1 cellular context compared by ENCODE assay signal in genomic region chr22:22744412-22745224, GRCh38.
TF ChIP-seq lines count a peak whose summit lies in the region.

No MANE protein-coding gene starts in this region.

TF ChIP-seq in IMR-90, 13 proteins besides CTCF, POLR2A, EP300 and RAD21:
- TF ChIP-seq RFX5 (IDR thresholded peaks at IDR 0.05; ENCODE audit: low read depth, low read length) (no peak), MAFK (IDR thresholded peaks at IDR 0.05; ENCODE audit: low read depth, low read length) (no peak)
TF ChIP-seq in IMR-90: peak in this region for 0.
